ENCODE assay signal across 8 cellular contexts in the genomic region with DNA sequence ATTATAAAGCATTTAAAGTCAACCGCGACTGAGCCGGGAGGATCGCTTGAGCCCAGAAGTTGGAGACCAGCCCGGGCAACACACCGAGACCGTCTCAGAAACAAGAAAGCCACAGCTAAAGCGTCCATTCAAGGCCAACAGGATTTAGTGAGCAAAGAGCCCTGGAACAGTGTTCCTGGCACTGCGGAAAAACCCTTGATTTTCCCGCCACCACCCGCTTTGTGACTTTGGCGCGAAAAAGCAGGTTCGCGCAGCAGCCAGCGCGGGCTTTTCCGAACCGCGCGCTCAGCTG. TPM values are rescaled to one million over a fixed set of nuclear protein-coding genes. Genes with fewer than 3 reads are reported as not detected.
A peak's percentile ranks its signal among the peaks of the same experiment; 100 is the strongest.
DNase-seq lines count a peak whose midpoint lies in the region; ATAC-seq and TF ChIP-seq lines count a peak whose summit lies in the region.

No MANE protein-coding gene starts in this region.

- H3K4me3 ChIP-seq in DND-41 (ENCODE audit: low read depth in 1 of 2, low read length in 2 of 2) (peak overlapping the region; percentile 57 to 97), Panc1 (ENCODE audit: low read depth in 2 of 2, low read length in 2 of 2) (peak overlapping the region; percentile 93), esophagus (ENCODE audit: low read depth in 1 of 2, low read length in 2 of 2) (peak overlapping the region; percentile 67 to 88), parathyroid adenoma (ENCODE audit: low read depth, low read length) (peak overlapping the region; percentile 79)

- POLR2A ChIA-PET in Panc1 (lab: Charles Lee) = no interaction called here

- H3K36me3 ChIP-seq in DND-41 (ENCODE audit: insufficient read depth, low read length) (peaks cover 55% of the 10 kb centered on the region), Panc1 (ENCODE audit: control insufficient read depth, insufficient read depth, low read length) (peaks cover 38% of the 10 kb centered on the region), esophagus (ENCODE audit: control insufficient read depth in 2 of 2, insufficient read depth in 2 of 2, low read length in 1 of 2) (no peaks in the 10 kb centered on the region), parathyroid adenoma (ENCODE audit: control insufficient read depth, insufficient read depth, low read length) (no peaks in the 10 kb centered on the region)

- DNase-seq in DND-41 (no peak), Panc1 (ENCODE audit: low read depth, low spot score) (no peak), HPDE6-E6E7 (ENCODE audit: extremely low spot score) (no peak), SIG-M5 treated with dmso at 0.1 percent for 504 hours (lab: John Stamatoyannopoulos, UW; ENCODE audit: unreplicated experiment) (no peak), superior temporal gyrus (ENCODE audit: extremely low spot score) (no peak)

- H3K79me2 ChIP-seq in DND-41 (ENCODE audit: insufficient read depth, low read length) = peaks cover 78% of the 10 kb centered on the region
- H3K79me2 ChIP-seq in parathyroid adenoma = no peaks in the 10 kb centered on the region

- H3K4me1 ChIP-seq in DND-41 (ENCODE audit: insufficient read depth, low read length) = peaks cover 59% of the 10 kb centered on the region
- peaks cover 11% of the 10 kb centered on the region; the same call in 1 of the 2 replicates for H3K4me1 ChIP-seq in Panc1 (ENCODE audit: control insufficient read depth, insufficient read depth, low read length)
- peaks cover 4 to 7% of the 10 kb centered on the region in 2 donors for H3K4me1 ChIP-seq in esophagus (ENCODE audit: control insufficient read depth in 2 of 2, insufficient read depth in 2 of 2, low read length in 1 of 2)
- peaks cover 7% of the 10 kb centered on the region for H3K4me1 ChIP-seq in parathyroid adenoma

- CTCF ChIA-PET in Panc1 (lab: Charles Lee) = no interaction called here

- H3K27me3 ChIP-seq in DND-41 (ENCODE audit: insufficient read depth, low read length, poor library complexity) (no peaks in the 10 kb centered on the region), Panc1 (ENCODE audit: control insufficient read depth, insufficient read depth, low read length) (no peaks in the 10 kb centered on the region), esophagus (ENCODE audit: control insufficient read depth in 1 of 2, insufficient read depth in 2 of 2, low read length in 2 of 2) (no peaks in the 10 kb centered on the region), parathyroid adenoma (ENCODE audit: control insufficient read depth, insufficient read depth, low read length) (no peaks in the 10 kb centered on the region)

- H3K27ac ChIP-seq in DND-41 (ENCODE audit: low read length) = peak overlapping the region; percentile 100
- H3K27ac ChIP-seq in Panc1 (ENCODE audit: low read length) = peak overlapping the region; percentile 92
- H3K27ac ChIP-seq in esophagus (ENCODE audit: low read depth in 2 of 2, low read length in 1 of 2) = peak overlapping the region; percentile 97
- peak overlapping the region; percentile 73 for H3K27ac ChIP-seq in parathyroid adenoma

- intact Hi-C loops in Panc1 (cut with micrococcal nuclease; ENCODE audit: unreplicated experiment) = no loop called here

- H3K9ac ChIP-seq in DND-41 (ENCODE audit: low read depth, low read length) (peak overlapping the region; percentile 99), parathyroid adenoma (no peak overlapping the region)

- H3K9me3 ChIP-seq in DND-41 (ENCODE audit: insufficient read depth, low read length, severe bottlenecking) (no peaks in the 10 kb centered on the region), Panc1 (ENCODE audit: control insufficient read depth, insufficient read depth, low read depth, low read length) (no peaks in the 10 kb centered on the region), esophagus (ENCODE audit: control insufficient read depth in 2 of 2, insufficient read depth in 1 of 2, low read depth in 1 of 2, low read length in 1 of 2) (no peaks in the 10 kb centered on the region), parathyroid adenoma (ENCODE audit: control insufficient read depth, low read length) (no peaks in the 10 kb centered on the region)

- in situ Hi-C loops in Panc1 (cut with HindIII; ENCODE audit: low pct_unique_long_range_greater_than_20kb, low sequenced_read_pairs) = no loop called here

- peaks cover 50% of the 10 kb centered on the region for H4K20me1 ChIP-seq in DND-41 (ENCODE audit: insufficient read depth, low read length)

- 0% methylated on average over 21 of the region's 21 CpGs for WGBS in esophagus, 2 donors

- H2AFZ ChIP-seq in DND-41 (ENCODE audit: low read depth, low read length) (peak overlapping the region; percentile 91), parathyroid adenoma (peak overlapping the region; percentile 76)

- TF ChIP-seq CTCF in DND-41 (IDR thresholded peaks at IDR 0.05; ENCODE audit: borderline replicate concordance, extremely low read depth, low read length, poor library complexity, severe bottlenecking) (peak; percentile 3), Panc1 (IDR thresholded peaks at IDR 0.05) (no peak), parathyroid adenoma (IDR thresholded peaks at IDR 0.05) (no peak)

- ATAC-seq in DND-41 (ENCODE audit: insufficient read depth, low read depth) (no peak), Panc1 (no peak), GM21390 (IDR thresholded peaks at IDR 0.05; ENCODE audit: unreplicated experiment) (no peak)

- BruUV-seq in Panc1 (replicated peaks; lab: Mats Ljungman, UMichigan) = no TSS peak

- H3K4me2 ChIP-seq in DND-41 (ENCODE audit: insufficient read depth, low read length) = peak overlapping the region; percentile 88
- H3K4me2 ChIP-seq in parathyroid adenoma (ENCODE audit: low read length) = peak overlapping the region; percentile 79

RNA-seq across cellular contexts. Expression of a gene that starts 0.7 kb away (rescaled TPM):
- 182 TPM for total RNA-seq in Panc1 (2021; ENCODE audit: unreplicated experiment)
- polyA plus RNA-seq in Panc1 (2012; ENCODE audit: insufficient read length) = 106 TPM
- polyA plus RNA-seq in esophagus = 100 to 1,000 TPM in 1 of 2 donors, 10 to 100 TPM in 1; 61.2 to 143 TPM

RNA-seq across cellular contexts. Expression of a gene that starts 6.2 kb away (rescaled TPM):
- total RNA-seq in Panc1 (2021; ENCODE audit: unreplicated experiment) = 89.3 TPM
- polyA plus RNA-seq in Panc1 (2012; ENCODE audit: insufficient read length) = 77.7 TPM
- 10 to 100 TPM; 40.0 to 55.9 TPM for polyA plus RNA-seq in esophagus

RNA-seq across cellular contexts. Expression of a gene that starts 7.7 kb away (rescaled TPM):
- 54.0 TPM for total RNA-seq in Panc1 (2021; ENCODE audit: unreplicated experiment)
- 29.1 TPM for polyA plus RNA-seq in Panc1 (2012; ENCODE audit: insufficient read length)
- polyA plus RNA-seq in esophagus = 1 to 10 TPM; 5.1 to 7.3 TPM
